ENCODE assay signal across 8 cellular contexts in genomic region chr20:10558635-10559187, GRCh38.
A peak's percentile ranks its signal among the peaks of the same experiment; 100 is the strongest.
DNase-seq lines count a peak whose midpoint lies in the region; ATAC-seq, FAIRE-seq and TF ChIP-seq lines count a peak whose summit lies in the region.

No MANE protein-coding gene starts in this region.

- peak overlapping the region; percentile 65 for H3K4me2 ChIP-seq in keratinocyte (ENCODE audit: control insufficient read depth, extremely low read depth, insufficient read depth, low read depth, low read length)

- FAIRE-seq in keratinocyte (lab: Jason Lieb, UNC): peak; percentile 98

- no peaks in the 10 kb centered on the region for H3K9me1 ChIP-seq in keratinocyte (ENCODE audit: control insufficient read depth, extremely low read depth, insufficient read depth, low read length)

- no peaks in the 10 kb centered on the region for H4K20me1 ChIP-seq in keratinocyte (ENCODE audit: control insufficient read depth, extremely low read depth, insufficient read depth, low read length)

- intact Hi-C loops in activated CD8-positive, alpha-beta T cell treated with anti-CD3 and anti-CD28 coated beads for 36 hours (cut with micrococcal nuclease): no loop called here
- intact Hi-C loops in aorta (cut with DNase I): loop anchor here (1.0 to 10.0 kb wide), 8 partner anchors 34 to 656 kb away; no protein-coding TSS in a partner anchor
- intact Hi-C loops in testis (cut with DNase I; ENCODE audit: low total_unique reads): no loop called here
- intact Hi-C loops in CD14-positive monocyte (cut with micrococcal nuclease): no loop called here

- DNase-seq in activated CD8-positive, alpha-beta T cell treated with anti-CD3 and anti-CD28 coated beads for 36 hours: peak; percentile 86
- DNase-seq in keratinocyte (ENCODE audit: low read depth, low spot score) (peak; percentile 87), aorta (no peak), testis (no peak), CD14-positive monocyte (ENCODE audit: low spot score) (no peak), SW480 (ENCODE audit: low spot score) (no peak)

- no peaks in the 10 kb centered on the region for H3K27me3 Mint-ChIP-seq in activated CD8-positive, alpha-beta T cell treated with anti-CD3 and anti-CD28 coated beads for 36 hours
- peaks cover 0 to 1% (median 0%) of the 10 kb centered on the region in 3 donors for H3K27me3 Mint-ChIP-seq in CD14-positive monocyte (ENCODE audit: low read depth in 3 of 3)

- H3K9me3 Mint-ChIP-seq in activated CD8-positive, alpha-beta T cell treated with anti-CD3 and anti-CD28 coated beads for 36 hours: no peaks in the 10 kb centered on the region
- peaks cover 0 to 8% (median 2%) of the 10 kb centered on the region in 7 donors for H3K9me3 Mint-ChIP-seq in CD14-positive monocyte

- H3K4me3 Mint-ChIP-seq in activated CD8-positive, alpha-beta T cell treated with anti-CD3 and anti-CD28 coated beads for 36 hours: no peak overlapping the region
- no peak overlapping the region for H3K4me3 Mint-ChIP-seq in CD14-positive monocyte

- no peaks in the 10 kb centered on the region for H3K79me2 ChIP-seq in keratinocyte (ENCODE audit: control insufficient read depth, insufficient read depth, low read length)

- ATAC-seq in GM18861 (IDR thresholded peaks at IDR 0.05; ENCODE audit: unreplicated experiment): peak; percentile 84
- peak; percentile 96 for ATAC-seq in HG02852 (IDR thresholded peaks at IDR 0.05; ENCODE audit: unreplicated experiment)
- peak; percentile 98 for ATAC-seq in activated CD8-positive, alpha-beta T cell treated with anti-CD3 and anti-CD28 coated beads for 36 hours
- ATAC-seq in aorta (ENCODE audit: low FRiP score): peak; percentile 76

- H3K4me1 ChIP-seq in keratinocyte (ENCODE audit: control insufficient read depth, extremely low read depth, insufficient read depth, low read length) (peaks cover 61% of the 10 kb centered on the region), aorta (ENCODE audit: control insufficient read depth in 1 of 2, insufficient read depth in 2 of 2, low read length in 2 of 2) (peaks cover 4 to 7% of the 10 kb centered on the region in 2 donors), testis (no peaks in the 10 kb centered on the region)

- WGBS in aorta, 2 donors: 5 to 6% methylated on average over 9 of the region's 9 CpGs
- WGBS in testis, 2 donors: 71 to 77% methylated on average over 9 of the region's 9 CpGs

- H3K4me3 ChIP-seq in keratinocyte (ENCODE audit: control insufficient read depth in 2 of 3, extremely low read depth in 1 of 3, insufficient read depth in 2 of 3, low read depth in 1 of 3, low read length in 3 of 3): peak overlapping the region in 2 of 3 experiments; percentile 4 to 33
- H3K4me3 ChIP-seq in aorta (ENCODE audit: low read length in 2 of 2): peak overlapping the region; percentile 8 to 69
- no peak overlapping the region for H3K4me3 ChIP-seq in testis

- peaks cover 25% of the 10 kb centered on the region for H3K36me3 Mint-ChIP-seq in activated CD8-positive, alpha-beta T cell treated with anti-CD3 and anti-CD28 coated beads for 36 hours (ENCODE audit: low read depth)
- H3K36me3 Mint-ChIP-seq in CD14-positive monocyte: peaks cover 21 to 28% of the 10 kb centered on the region in 2 donors

- POLR2A ChIA-PET in activated CD8-positive, alpha-beta T cell treated with anti-CD3 and anti-CD28 coated beads for 36 hours (lab: Charles Lee): no interaction called here

- H3K27ac ChIP-seq in keratinocyte (ENCODE audit: control insufficient read depth, insufficient read depth, low read length) (peak overlapping the region; percentile 92), aorta (ENCODE audit: low read depth in 1 of 2, low read length in 2 of 2) (peak overlapping the region; percentile 82 to 97), testis (no peak overlapping the region)

- H3K27me3 ChIP-seq in keratinocyte (ENCODE audit: control insufficient read depth, extremely low read depth, insufficient read depth, low read length): no peaks in the 10 kb centered on the region
- H3K27me3 ChIP-seq in aorta (ENCODE audit: control insufficient read depth in 1 of 2, insufficient read depth in 2 of 2, low read length in 1 of 2): no peaks in the 10 kb centered on the region
- no peaks in the 10 kb centered on the region for H3K27me3 ChIP-seq in testis

- H2AFZ ChIP-seq in keratinocyte (ENCODE audit: control insufficient read depth, low read length): no peak overlapping the region

- peaks cover 24% of the 10 kb centered on the region for H3K4me1 Mint-ChIP-seq in activated CD8-positive, alpha-beta T cell treated with anti-CD3 and anti-CD28 coated beads for 36 hours (ENCODE audit: low read depth)
- peaks cover 4% of the 10 kb centered on the region for H3K4me1 Mint-ChIP-seq in CD14-positive monocyte

- peaks cover 0 to 2% of the 10 kb centered on the region in 2 experiments for H3K36me3 ChIP-seq in keratinocyte (ENCODE audit: control insufficient read depth in 2 of 2, extremely low read depth in 1 of 2, insufficient read depth in 2 of 2, low read length in 2 of 2)
- no peaks in the 10 kb centered on the region for H3K36me3 ChIP-seq in aorta (ENCODE audit: control insufficient read depth in 1 of 2, insufficient read depth in 2 of 2, low read length in 1 of 2)
- H3K36me3 ChIP-seq in testis (ENCODE audit: low read depth, missing control alignments): no peaks in the 10 kb centered on the region

- H3K27ac Mint-ChIP-seq in activated CD8-positive, alpha-beta T cell treated with anti-CD3 and anti-CD28 coated beads for 36 hours: peak overlapping the region; percentile 4
- no peak overlapping the region for H3K27ac Mint-ChIP-seq in CD14-positive monocyte

- peak overlapping the region; percentile 69 for H3K9ac ChIP-seq in keratinocyte (ENCODE audit: control insufficient read depth, extremely low read depth, insufficient read depth, low read length)

- dilution Hi-C loops in keratinocyte (cut with MboI; ENCODE audit: extremely low pct_ligation_motif_present, low sequenced_read_pairs): no loop called here

- TF ChIP-seq POLR2A in testis (IDR thresholded peaks at IDR 0.05): no peak

- CTCF ChIA-PET in activated CD8-positive, alpha-beta T cell treated with anti-CD3 and anti-CD28 coated beads for 36 hours (lab: Charles Lee): interaction anchor here (1.1 to 2.2 kb wide), 2 partner anchors 47 to 112 kb away, joined by 3 to 5 read pairs; no protein-coding TSS in a partner anchor

- no peaks in the 10 kb centered on the region for H3K9me3 ChIP-seq in keratinocyte (ENCODE audit: control insufficient read depth, low read depth, low read length)
- H3K9me3 ChIP-seq in aorta (ENCODE audit: control insufficient read depth, low read length): no peaks in the 10 kb centered on the region
- no peaks in the 10 kb centered on the region for H3K9me3 ChIP-seq in testis

- TF ChIP-seq CTCF in activated CD8-positive, alpha-beta T cell treated with anti-CD3 and anti-CD28 coated beads for 36 hours (IDR thresholded peaks at IDR 0.05): no peak
- TF ChIP-seq CTCF in keratinocyte (optimal IDR thresholded peaks at IDR 0.05 in 1 of 3, IDR thresholded peaks at IDR 0.05 in 1 of 3, conservative IDR thresholded peaks at IDR 0.05 in 1 of 3; ENCODE audit: extremely low read depth in 1 of 3, insufficient read depth in 2 of 3, low read length in 3 of 3) (no peak), testis (IDR thresholded peaks at IDR 0.05) (no peak), CD14-positive monocyte (IDR thresholded peaks at IDR 0.05) (no peak)

Comparison
In these comparisons a context has a peak if more than half of its experiments do, and no peak if none do; other contexts are left out.
1. DNase-seq: peak in activated CD8-positive, alpha-beta T cell treated with anti-CD3 and anti-CD28 coated beads for 36 hours (single experiment) and keratinocyte (single experiment); none in aorta (0 of 2), testis (single experiment), CD14-positive monocyte (single experiment) and SW480 (single experiment).
2. H3K27ac ChIP-seq: peak in keratinocyte (single experiment) and aorta (2 of 2); none in testis (0 of 2).
3. H3K4me3 ChIP-seq: peak in keratinocyte (2 of 3) and aorta (2 of 2); none in testis (0 of 2).
4. intact Hi-C loops: an anchor here in aorta (1.0 to 10.0 kb wide); none called in activated CD8-positive, alpha-beta T cell treated with anti-CD3 and anti-CD28 coated beads for 36 hours, testis and CD14-positive monocyte.
5. Peak in every context shown above with its lines, with median percentiles within 50 percentile points of each other: ATAC-seq.